ENCODE assay signal across 17 cellular contexts in genomic region chr18:22066083-22066485, GRCh38.
A peak's percentile ranks its signal among the peaks of the same experiment; 100 is the strongest.
DNase-seq lines count a peak whose midpoint lies in the region; ATAC-seq, FAIRE-seq and TF ChIP-seq lines count a peak whose summit lies in the region.
"Had no signal": no experiment of that assay in that cellular context is flagged by ENCODE, and none has a peak within 500 bp of the region (broad histone marks: within the 10 kb centered on the region; RNA-seq: fewer than 3 reads in every experiment).

No MANE protein-coding gene starts in this region.

- H3K23me2 ChIP-seq in H9 (ENCODE audit: insufficient read length, low read depth, low read length, poor library complexity, severe bottlenecking) = no peaks in the 10 kb centered on the region

- DNase-seq in NCI-H1105 treated with DMSO at 0.1 percent for 48 hours (lab: John Stamatoyannopoulos, UW) (peak; percentile 5), NCI-H1105 (lab: John Stamatoyannopoulos, UW) (no peak), H9 (peak; percentile 41), K562 (ENCODE audit: extremely low read depth in 1 of 4, low spot score in 3 of 4) (peak; percentile 79 to 85 (median 83)), progenitor cell of endocrine pancreas (ENCODE audit: low spot score, unreplicated experiment) (no peak), aorta (no peak), NCI-H526 (lab: John Stamatoyannopoulos, UW) (no peak)
- DNase-seq: CD4-positive, alpha-beta memory T cell; EL; IMR-90; Kasumi-1; NCI-H187; NCI-H510A; SHP77; SK-N-SH had no signal

- TF ChIP-seq POLR2A in K562 (conservative IDR thresholded peaks at IDR 0.05) = no peak

- H4K5ac ChIP-seq in H9 (ENCODE audit: insufficient read length, low read depth, low read length) = no peak overlapping the region

- no peak overlapping the region for H3K4me3 ChIP-seq in K562
- no peak overlapping the region for H3K4me3 ChIP-seq in aorta (ENCODE audit: low read length in 2 of 2)
- H3K4me3 ChIP-seq: HAP-1 had no signal

- H4K20me1 ChIP-seq in H9 (ENCODE audit: control insufficient read depth, insufficient read depth, insufficient read length) (no peaks in the 10 kb centered on the region), K562 (replicated peaks; ENCODE audit: control insufficient read depth, insufficient read depth, low read length) (peaks cover 11% of the 10 kb centered on the region; the same call in 1 of the 2 replicates)

- no peak overlapping the region for H3K27ac ChIP-seq in H9 (ENCODE audit: insufficient read length, low read depth, low read length)
- H3K27ac ChIP-seq in K562 (ENCODE audit: extremely low read depth, low read depth, low read length) = no peak overlapping the region
- H3K27ac ChIP-seq in aorta (ENCODE audit: low read depth in 1 of 2, low read length in 2 of 2) = no peak overlapping the region

- H3K79me2 ChIP-seq in H9 (ENCODE audit: insufficient read depth, low read length) (no peaks in the 10 kb centered on the region), K562 (ENCODE audit: control insufficient read depth, insufficient read depth, low read length) (no peaks in the 10 kb centered on the region)

- H3K36me3 Mint-ChIP-seq in H9 (ENCODE audit: insufficient read depth in 1 of 3, low read depth in 3 of 3) (no peaks in the 10 kb centered on the region), progenitor cell of endocrine pancreas (ENCODE audit: insufficient read depth) (no peaks in the 10 kb centered on the region)
- H3K36me3 Mint-ChIP-seq: CD4-positive, alpha-beta memory T cell had no signal

- ATAC-seq in K562 = peak; percentile 79
- no peak for ATAC-seq in aorta (ENCODE audit: low FRiP score)
- no peak for ATAC-seq in GM21526 (IDR thresholded peaks at IDR 0.05; ENCODE audit: low FRiP score, unreplicated experiment)

- H2BK12ac ChIP-seq in H9 (ENCODE audit: insufficient read length, low read depth, low read length) = no peak overlapping the region

- H2AK5ac ChIP-seq in H9 (ENCODE audit: insufficient read length, low read length) = no peak overlapping the region

- no TSS peak for BruUV-seq in K562 (replicated peaks; lab: Mats Ljungman, UMichigan)

- H3K4me3 Mint-ChIP-seq in H9 = no peak overlapping the region
- no peak overlapping the region for H3K4me3 Mint-ChIP-seq in progenitor cell of endocrine pancreas (ENCODE audit: low read depth)
- H3K4me3 Mint-ChIP-seq: CD4-positive, alpha-beta memory T cell had no signal

- FAIRE-seq in K562 (lab: Jason Lieb, UNC) = peak; percentile 37

- H3K4me1 Mint-ChIP-seq in H9 (peaks cover 0 to 10% of the 10 kb centered on the region in 2 experiments; a peak in 2 of 4 replicates), progenitor cell of endocrine pancreas (ENCODE audit: low read depth) (peaks cover 43% of the 10 kb centered on the region)
- H3K4me1 Mint-ChIP-seq: CD4-positive, alpha-beta memory T cell had no signal

- H3K4me1 ChIP-seq in H9 (ENCODE audit: insufficient read depth, low read length) (no peaks in the 10 kb centered on the region), K562 (replicated peaks in 1 of 2; ENCODE audit: control insufficient read depth in 2 of 2, insufficient read depth in 2 of 2, low read length in 2 of 2) (peaks cover 4 to 8% of the 10 kb centered on the region in 2 experiments; a peak in 3 of 5 replicates), aorta (ENCODE audit: control insufficient read depth in 1 of 2, insufficient read depth in 2 of 2, low read length in 2 of 2) (no peaks in the 10 kb centered on the region)

- POLR2A ChIA-PET in K562 (lab: Yijun Ruan, JAX) = no interaction called here

- H3K27me3 ChIP-seq in H9 (ENCODE audit: insufficient read depth, low read length) = no peaks in the 10 kb centered on the region; the same call in 1 of the 2 replicates
- peaks cover 12 to 23% of the 10 kb centered on the region in 2 experiments; a peak in 4 of 5 replicates for H3K27me3 ChIP-seq in K562 (ENCODE audit: control insufficient read depth in 2 of 2, insufficient read depth in 2 of 2, low read length in 2 of 2)
- H3K27me3 ChIP-seq in aorta (ENCODE audit: control insufficient read depth in 1 of 2, insufficient read depth in 2 of 2, low read length in 1 of 2) = no peaks in the 10 kb centered on the region

- H3K18ac ChIP-seq in H9 (ENCODE audit: insufficient read length, low read depth, low read length) = no peak overlapping the region

- TF ChIP-seq RAD21 in K562 (CRISPR knock-in tag; conservative IDR thresholded peaks at IDR 0.05 in 1 of 2, IDR thresholded peaks at IDR 0.05 in 1 of 2) = no peak

- H2AFZ ChIP-seq in H9 (ENCODE audit: low read length) = no peak overlapping the region
- H2AFZ ChIP-seq in K562 (ENCODE audit: low read depth, low read length) = no peak overlapping the region

- H3K14ac ChIP-seq in H9 (ENCODE audit: insufficient read depth, low read length) = no peak overlapping the region

- no peak overlapping the region for H3T11ph ChIP-seq in H9 (ENCODE audit: low read length)

- TF ChIP-seq CTCF in H9 (conservative IDR thresholded peaks at IDR 0.05) (no peak), K562 (IDR thresholded peaks at IDR 0.05 in 2 of 3, conservative IDR thresholded peaks at IDR 0.05 in 1 of 3; ENCODE audit: insufficient read depth in 2 of 3, low read depth in 1 of 3, low read length in 3 of 3) (no peak), progenitor cell of endocrine pancreas (IDR thresholded peaks at IDR 0.05; ENCODE audit: unreplicated experiment) (no peak)

- H3K23ac ChIP-seq in H9 (ENCODE audit: insufficient read length, low read depth, low read length) = no peak overlapping the region

- H3K4me2 ChIP-seq in H9 (ENCODE audit: insufficient read depth, insufficient read length, low read length) (no peak overlapping the region), K562 (ENCODE audit: insufficient read depth, low read length) (no peak overlapping the region)
- H3K4me2 ChIP-seq: SK-N-SH had no signal

- no CpG with 5 or more reads among the region's 9 CpGs for WGBS in H9 (ENCODE audit: extremely low coverage, insufficient read length, low lambda C conversion rate)
- WGBS in K562 (ENCODE audit: insufficient coverage, low coverage, missing lambda C conversion rate) = 10% methylated on average over 8 of the region's 9 CpGs
- 96 to 97% methylated on average over 9 of the region's 9 CpGs for WGBS in aorta, 2 donors

- H3K27me3 Mint-ChIP-seq in H9 (ENCODE audit: low read depth) (peaks cover 11% of the 10 kb centered on the region), progenitor cell of endocrine pancreas (no peaks in the 10 kb centered on the region)

- no peak overlapping the region for H3K9ac ChIP-seq in H9 (ENCODE audit: extremely low read depth, insufficient read length, low read length)
- no peak overlapping the region for H3K9ac ChIP-seq in K562 (ENCODE audit: insufficient read depth in 1 of 2, low read depth in 2 of 2, low read length in 2 of 2)
- H3K9ac ChIP-seq: SK-N-SH had no signal

- H4K8ac ChIP-seq in H9 (replicated peaks; ENCODE audit: insufficient read length, low read depth, low read length) = no peak overlapping the region

- H2BK15ac ChIP-seq in H9 (ENCODE audit: low read depth, low read length) = no peak overlapping the region

- no peaks in the 10 kb centered on the region for H3K79me1 ChIP-seq in H9 (ENCODE audit: insufficient read depth, low read depth, low read length, poor library complexity, severe bottlenecking)

- H3K4ac ChIP-seq in H9 (ENCODE audit: low read depth, low read length) = no peak overlapping the region

- TF ChIP-seq EP300 in K562 (IDR thresholded peaks at IDR 0.05; ENCODE audit: low read length) = peak; percentile 52; the same call in 1 of the 2 replicates

- in situ Hi-C loops in K562 (cut with MboI) = no loop called here

- no peaks in the 10 kb centered on the region for H3K9me1 ChIP-seq in K562 (ENCODE audit: control insufficient read depth, insufficient read depth, low read length)

- no peaks in the 10 kb centered on the region for H3K9me3 ChIP-seq in H9 (ENCODE audit: control insufficient read depth, low read depth, low read length)
- no peaks in the 10 kb centered on the region for H3K9me3 ChIP-seq in K562 (replicated peaks; ENCODE audit: control insufficient read depth, insufficient read depth, low read depth, low read length)
- H3K9me3 ChIP-seq in aorta (ENCODE audit: control insufficient read depth, low read length) = no peaks in the 10 kb centered on the region
- H3K9me3 ChIP-seq: HAP-1, SK-N-SH had no signal

- H3K36me3 ChIP-seq in K562 (ENCODE audit: control insufficient read depth, insufficient read depth, low read length) = no peaks in the 10 kb centered on the region
- H3K36me3 ChIP-seq in aorta (ENCODE audit: control insufficient read depth in 1 of 2, insufficient read depth in 2 of 2, low read length in 1 of 2) = no peaks in the 10 kb centered on the region
- H3K36me3 ChIP-seq: HAP-1 had no signal

- CTCF ChIA-PET in K562 (lab: Yijun Ruan, JAX; ENCODE audit: low intra/inter-chr PET ratio) = no interaction called here

- no peak overlapping the region for H4K91ac ChIP-seq in H9 (ENCODE audit: insufficient read length, low read depth, low read length)

- no peak overlapping the region for H2BK120ac ChIP-seq in H9 (ENCODE audit: low read depth, low read length, poor library complexity, severe bottlenecking)

- no peak overlapping the region for H2BK5ac ChIP-seq in H9 (ENCODE audit: insufficient read length, low read length)

- no peak overlapping the region for H2BK20ac ChIP-seq in H9 (ENCODE audit: low read depth, low read length, poor library complexity, severe bottlenecking)

- intact Hi-C loops in K562 (cut with micrococcal nuclease) = no loop called here
- intact Hi-C loops in aorta (cut with DNase I) = no loop called here

- no peaks in the 10 kb centered on the region; a peak in 1 of 5 replicates for H3K9me3 Mint-ChIP-seq in H9
- H3K9me3 Mint-ChIP-seq in progenitor cell of endocrine pancreas (ENCODE audit: low read depth) = no peaks in the 10 kb centered on the region

- H3K27ac Mint-ChIP-seq in H9 (no peak overlapping the region), progenitor cell of endocrine pancreas (peak overlapping the region; percentile 37)
- H3K27ac Mint-ChIP-seq: CD4-positive, alpha-beta memory T cell had no signal

- no peak overlapping the region for H3K56ac ChIP-seq in H9 (ENCODE audit: insufficient read length, low read depth, low read length)

Comparison
In these comparisons a context has a peak if more than half of its experiments do, and no peak if none do; other contexts are left out.
1. DNase-seq: peak in NCI-H1105 treated with DMSO at 0.1 percent for 48 hours (single experiment), H9 (single experiment) and K562 (4 of 4); none in NCI-H1105 (single experiment), progenitor cell of endocrine pancreas (single experiment), aorta (0 of 2) and NCI-H526 (0 of 2).